8 cellular contexts compared by ENCODE assay signal in genomic region chr16:82639666-82640336, GRCh38. TPM values are rescaled to one million over a fixed set of nuclear protein-coding genes. Genes with fewer than 3 reads are reported as not detected.
DNase-seq lines count a peak whose midpoint lies in the region; ATAC-seq and TF ChIP-seq lines count a peak whose summit lies in the region.

No MANE protein-coding gene starts in this region.

- 50 to 52% methylated on average over 9 of the region's 9 CpGs for WGBS in lower leg skin, 2 donors

- ATAC-seq in GM21367 (IDR thresholded peaks at IDR 0.05; ENCODE audit: unreplicated experiment) = peak; percentile 60

- H3K4me2 ChIP-seq in MM.1S (ENCODE audit: low read depth, low read length) = no peak overlapping the region

- H3K4me1 ChIP-seq in MM.1S (ENCODE audit: low read length) = 0 out of 2 replicates have a peak, but pooled peaks cover 8% of the 10 kb centered on the region

- CTCF ChIA-PET in Calu3 (lab: Charles Lee) = no interaction called here

- H3K27ac ChIP-seq in MM.1S (ENCODE audit: low read length) (no peak overlapping the region), epithelial cell of prostate (peak overlapping the region; percentile 72)

- no peak overlapping the region for H3K4me3 Mint-ChIP-seq in Calu3 (ENCODE audit: low read depth, unreplicated experiment)
- no peak overlapping the region for H3K4me3 Mint-ChIP-seq in nephron progenitor cell

- no peak overlapping the region for H2AFZ ChIP-seq in MM.1S (ENCODE audit: low read length)

- H3K27ac Mint-ChIP-seq in Calu3 (ENCODE audit: unreplicated experiment) (no peak overlapping the region), nephron progenitor cell (no peak overlapping the region)

- intact Hi-C loops in Calu3 (cut with micrococcal nuclease; ENCODE audit: unreplicated experiment) (loop anchor here (1.0 kb wide), 1 partner anchor 376 kb away; no protein-coding TSS in a partner anchor), lower leg skin (cut with DNase I; ENCODE audit: low total_unique reads) (no loop called here)

- no peaks in the 10 kb centered on the region for H4K20me1 ChIP-seq in MM.1S (ENCODE audit: insufficient read depth, low read length)

- no peaks in the 10 kb centered on the region for H3K79me2 ChIP-seq in MM.1S (ENCODE audit: low read length)

- BruUV-seq in Calu3 (replicated peaks; lab: Mats Ljungman, UMichigan) = no TSS peak

- H3K27me3 Mint-ChIP-seq in Calu3 (ENCODE audit: unreplicated experiment) = no peaks in the 10 kb centered on the region
- peaks cover 5% of the 10 kb centered on the region for H3K27me3 Mint-ChIP-seq in nephron progenitor cell (ENCODE audit: low read depth, poor library complexity)

- H3K9me3 ChIP-seq in MM.1S (replicated peaks; ENCODE audit: insufficient read depth, low read length) = no peaks in the 10 kb centered on the region

- DNase-seq in Calu3 (peak; percentile 74), MM.1S (peak; percentile 30), epithelial cell of prostate (ENCODE audit: low read depth, low spot score) (no peak), nephron progenitor cell (peak; percentile 75), lower leg skin (ENCODE audit: low spot score in 2 of 2) (no peak), NOMO-1 (lab: John Stamatoyannopoulos, UW; ENCODE audit: unreplicated experiment in 2 of 2) (no peak)
- DNase-seq in activated CD4-positive, alpha-beta T cell treated with anti-CD3 and anti-CD28 coated beads, Interleukin-2, amount 50 U/mL, for 1 hour = peak; percentile 45

- TF ChIP-seq CTCF in Calu3 (IDR thresholded peaks at IDR 0.05; ENCODE audit: unreplicated experiment) (peak; percentile 79), MM.1S (IDR thresholded peaks at IDR 0.05; ENCODE audit: low read length) (peak; percentile 64), nephron progenitor cell (IDR thresholded peaks at IDR 0.05) (peak; percentile 89), lower leg skin (IDR thresholded peaks at IDR 0.05) (no peak)

- peaks cover 8% of the 10 kb centered on the region for H3K4me1 Mint-ChIP-seq in Calu3 (ENCODE audit: low read depth, unreplicated experiment)
- peaks cover 44% of the 10 kb centered on the region for H3K4me1 Mint-ChIP-seq in nephron progenitor cell

- H3K9ac ChIP-seq in MM.1S (ENCODE audit: low read length) = no peak overlapping the region

- peaks cover 3% of the 10 kb centered on the region for H3K9me3 Mint-ChIP-seq in Calu3 (ENCODE audit: low read depth, unreplicated experiment)
- no peaks in the 10 kb centered on the region for H3K9me3 Mint-ChIP-seq in nephron progenitor cell

- no peaks in the 10 kb centered on the region for H3K36me3 Mint-ChIP-seq in Calu3 (ENCODE audit: insufficient read depth, unreplicated experiment)
- no peaks in the 10 kb centered on the region for H3K36me3 Mint-ChIP-seq in nephron progenitor cell (ENCODE audit: low read depth)

- H3K27me3 ChIP-seq in MM.1S (replicated peaks; ENCODE audit: insufficient read depth, low read length) = no peaks in the 10 kb centered on the region

- no peaks in the 10 kb centered on the region for H3K36me3 ChIP-seq in MM.1S (replicated peaks; ENCODE audit: insufficient read depth, low read length)

- no peaks in the 10 kb centered on the region for H3F3A ChIP-seq in MM.1S (ENCODE audit: insufficient read depth, low read length)

- no peaks in the 10 kb centered on the region for H3K9me2 ChIP-seq in MM.1S (replicated peaks; ENCODE audit: insufficient read depth, low read length)

- H3K4me3 ChIP-seq in MM.1S (ENCODE audit: low read length) (no peak overlapping the region), lower leg skin (ENCODE audit: low read depth, poor library complexity, severe bottlenecking) (no peak overlapping the region)

- TF ChIP-seq POLR2A in lower leg skin (IDR thresholded peaks at IDR 0.05) = no peak

RNA-seq across cellular contexts. Expression of gene CDH13, which starts 13.0 kb away (rescaled TPM):
- not detected in 2 replicates for total RNA-seq in Calu3 (2022)
- 100 to 1,000 TPM; 102 to 246 (median 155) TPM for total RNA-seq in lower leg skin

Comparison
In these comparisons a context has a peak if more than half of its experiments do, and no peak if none do; other contexts are left out.
1. DNase-seq: peak in Calu3 (single experiment), MM.1S (single experiment), activated CD4-positive, alpha-beta T cell treated with anti-CD3 and anti-CD28 coated beads, Interleukin-2, amount 50 U/mL, for 1 hour (single experiment) and nephron progenitor cell (single experiment); none in epithelial cell of prostate (single experiment), lower leg skin (0 of 2) and NOMO-1 (0 of 2).
2. CTCF ChIP-seq: peak in Calu3 (single experiment), MM.1S (single experiment) and nephron progenitor cell (single experiment); none in lower leg skin (0 of 3).
3. RNA of gene CDH13, which starts 13.0 kb away (total RNA-seq): 102 to 246 TPM in lower leg skin; not detected in Calu3; every median in the first group is over 100 times any median in the second.